ENCODE assay signal across 8 cellular contexts in genomic region chr6:13327691-13328075, GRCh38. TPM values are rescaled to one million over a fixed set of nuclear protein-coding genes. Genes with fewer than 3 reads are reported as not detected.
DNase-seq lines count a peak whose midpoint lies in the region; ATAC-seq, FAIRE-seq and TF ChIP-seq lines count a peak whose summit lies in the region.

No MANE protein-coding gene starts in this region.

- H3K27me3 ChIP-seq in H1 (replicated peaks in 1 of 4; ENCODE audit: control insufficient read depth in 3 of 4, extremely low read depth in 1 of 4, insufficient read depth in 3 of 4, low read length in 3 of 4) (no peaks in the 10 kb centered on the region), neural progenitor cell (no peaks in the 10 kb centered on the region)

- peak overlapping the region; percentile 76 to 89 for H3K4me2 ChIP-seq in H1 (ENCODE audit: insufficient read depth in 1 of 2, low read depth in 2 of 2, low read length in 2 of 2)
- peak overlapping the region; percentile 85 for H3K4me2 ChIP-seq in neural progenitor cell

- H3F3A ChIP-seq in neural progenitor cell (ENCODE audit: low read depth), result peaks cover 8% of the 10 kb centered on the region

- no peak overlapping the region for H3K23ac ChIP-seq in H1 (ENCODE audit: insufficient read length)

- H4K5ac ChIP-seq in H1 (ENCODE audit: insufficient read length, low read depth, low read length), result no peak overlapping the region

- no peak for TF ChIP-seq CTCF in H1 (IDR thresholded peaks at IDR 0.05; ENCODE audit: control extremely low read depth in 1 of 3, insufficient read depth in 1 of 3, low read depth in 1 of 3, low read length in 3 of 3)
- TF ChIP-seq CTCF in neural progenitor cell (IDR thresholded peaks at IDR 0.05), result no peak

- H2BK5ac ChIP-seq in H1 (ENCODE audit: low read depth, low read length), result no peak overlapping the region

- peak overlapping the region; percentile 95 for H3K4me3 Mint-ChIP-seq in neural progenitor cell

- peaks cover 2% of the 10 kb centered on the region for H3K27me3 Mint-ChIP-seq in neural progenitor cell (ENCODE audit: insufficient read depth, low read depth)

- H2BK15ac ChIP-seq in H1 (ENCODE audit: low read length), result no peak overlapping the region

- H2BK20ac ChIP-seq in H1 (ENCODE audit: low read length), result no peak overlapping the region

- peak overlapping the region; percentile 70 for H3K27ac Mint-ChIP-seq in neural progenitor cell

- TF ChIP-seq EP300 in H1 (IDR thresholded peaks at IDR 0.05; ENCODE audit: borderline replicate concordance in 1 of 2, low read depth in 2 of 2, low read length in 2 of 2), result no peak

- H3K4me1 Mint-ChIP-seq in neural progenitor cell, result peaks cover 18% of the 10 kb centered on the region

- H2AFZ ChIP-seq in H1 (ENCODE audit: low read length) (peak overlapping the region; percentile 79; the same call in 1 of the 2 replicates), neural progenitor cell (replicated peaks) (peak overlapping the region; percentile 80)

- H3K4ac ChIP-seq in H1 (replicated peaks; ENCODE audit: insufficient read length, low read depth, low read length), result no peak overlapping the region

- no peak for FAIRE-seq in H1 (lab: Jason Lieb, UNC)

- H3K9ac ChIP-seq in H1 (replicated peaks in 1 of 4; ENCODE audit: extremely low read depth in 1 of 4, low read depth in 3 of 4, low read length in 3 of 4) (peak overlapping the region; percentile 55 to 82 (median 63)), neural progenitor cell (peak overlapping the region; percentile 56)

- no peak overlapping the region for H2AK5ac ChIP-seq in H1 (ENCODE audit: low read depth, low read length)

- H3K79me2 ChIP-seq in H1 (ENCODE audit: control insufficient read depth in 1 of 2, insufficient read depth in 2 of 2, low read length in 2 of 2) (peaks cover 0 to 22% of the 10 kb centered on the region in 2 experiments; a peak in 3 of 4 replicates), neural progenitor cell (ENCODE audit: low read depth) (peaks cover 26% of the 10 kb centered on the region)

- CTCF ChIA-PET in H1 (lab: Charles Lee; ENCODE audit: partially characterized antibody), result interaction anchor here (1.2 kb wide), 1 partner anchor 287 kb away, joined by 5 read pairs; the partner anchor contains the start of gene NOL7

- ATAC-seq in HG03095 (IDR thresholded peaks at IDR 0.05; ENCODE audit: unreplicated experiment), result no peak

- no peaks in the 10 kb centered on the region for H3K9me3 Mint-ChIP-seq in neural progenitor cell

- no peaks in the 10 kb centered on the region for H3K9me3 ChIP-seq in H1 (ENCODE audit: insufficient read depth in 2 of 2, low read depth in 1 of 2, low read length in 1 of 2)
- no peaks in the 10 kb centered on the region for H3K9me3 ChIP-seq in neural progenitor cell (ENCODE audit: low read depth)

- no peak for TF ChIP-seq RAD21 in H1 (IDR thresholded peaks at IDR 0.05 in 1 of 2, conservative IDR thresholded peaks at IDR 0.05 in 1 of 2; ENCODE audit: low read depth in 2 of 2, low read length in 2 of 2)

- no peak overlapping the region for H3K56ac ChIP-seq in H1 (replicated peaks; ENCODE audit: insufficient read length, low read depth, low read length)

- WGBS in H1 (ENCODE audit: extremely low coverage in 1 of 2, insufficient coverage in 1 of 2, insufficient read length in 1 of 2, insufficient replicate concordance in 2 of 2, low coverage in 1 of 2, low lambda C conversion rate in 2 of 2, missing lambda C conversion rate in 1 of 2), 2 experiments, result 6% methylated on average over 10 of the region's 10 CpGs; no CpG with 5 or more reads in 1 of the 2 experiments

- peak; percentile 54 for DNase-seq in NCI-H2227 (lab: John Stamatoyannopoulos, UW; ENCODE audit: unreplicated experiment)
- DNase-seq in NCI-H2227 treated with DMSO at 0.1 percent for 48 hours (lab: John Stamatoyannopoulos, UW), result no peak
- DNase-seq in OCI-M1 (lab: John Stamatoyannopoulos, UW), result peak; percentile 79
- no peak for DNase-seq in H1 (ENCODE audit: low read depth in 1 of 2, low spot score in 2 of 2)
- peak; percentile 49 for DNase-seq in neural progenitor cell (ENCODE audit: low spot score)
- no peak for DNase-seq in NCI-H2107 (lab: John Stamatoyannopoulos, UW)
- no peak for DNase-seq in activated CD4-positive, alpha-beta T cell treated with anti-CD3 and anti-CD28 coated beads, Interleukin-2, amount 50 U/mL, for 4 hours

- no peak overlapping the region for H2BK120ac ChIP-seq in H1 (replicated peaks; ENCODE audit: low read depth, low read length)

- no peak overlapping the region for H2BK12ac ChIP-seq in H1 (ENCODE audit: low read depth, low read length)

- peaks cover 10% of the 10 kb centered on the region for H3K23me2 ChIP-seq in H1 (ENCODE audit: low read depth, low read length)

- POLR2A ChIA-PET in H1 (lab: Charles Lee; ENCODE audit: partially characterized antibody), result interaction anchor here (0.9 to 2.8 kb wide), 4 partner anchors 26 to 308 kb away, joined by 3 to 22 read pairs (median 4); partner anchors contain the start of gene NOL7

- H3K4me3 ChIP-seq in H1 (ENCODE audit: extremely low read depth in 1 of 4, insufficient read depth in 2 of 4, low read depth in 3 of 4, low read length in 4 of 4) (peak overlapping the region; percentile 73 to 92 (median 90)), neural progenitor cell (peak overlapping the region; percentile 80)

- no peak overlapping the region for H3K14ac ChIP-seq in H1 (ENCODE audit: insufficient read length)

- TF ChIP-seq POLR2A in H1 (IDR thresholded peaks at IDR 0.05; ENCODE audit: control extremely low read depth in 1 of 2, low read depth in 2 of 2, low read length in 2 of 2), result no peak

- H3K18ac ChIP-seq in H1 (ENCODE audit: extremely low read depth, low read length), result 0 out of 2 replicates have a peak overlapping the region, but pooled peaks have one; percentile 56

- H3K27ac ChIP-seq in H1 (ENCODE audit: low read depth, low read length), result peak overlapping the region; percentile 73
- peak overlapping the region; percentile 88 for H3K27ac ChIP-seq in neural progenitor cell

- no peaks in the 10 kb centered on the region for H3K79me1 ChIP-seq in H1 (ENCODE audit: low read depth, low read length)

- H4K8ac ChIP-seq in H1 (ENCODE audit: extremely low read depth, insufficient read depth, low read length), result no peak overlapping the region

- H4K20me1 ChIP-seq in H1 (replicated peaks in 1 of 2; ENCODE audit: control insufficient read depth in 1 of 2, insufficient read depth in 2 of 2, low read length in 2 of 2) (no peaks in the 10 kb centered on the region), neural progenitor cell (ENCODE audit: low read depth) (no peaks in the 10 kb centered on the region)

- peaks cover 11% of the 10 kb centered on the region for H3K36me3 Mint-ChIP-seq in neural progenitor cell

- H4K91ac ChIP-seq in H1 (replicated peaks; ENCODE audit: insufficient read length, low read length), result no peak overlapping the region

- H3K4me1 ChIP-seq in H1 (replicated peaks in 1 of 4; ENCODE audit: control insufficient read depth in 3 of 4, insufficient read depth in 4 of 4, low read length in 3 of 4), result no peaks in the 10 kb centered on the region; a peak in 1 of 7 replicates
- peaks cover 9% of the 10 kb centered on the region for H3K4me1 ChIP-seq in neural progenitor cell

- H3K36me3 ChIP-seq in H1 (ENCODE audit: control insufficient read depth in 2 of 4, insufficient read depth in 4 of 4, low read length in 3 of 4) (peaks cover 0 to 32% (median 23%) of the 10 kb centered on the region in 4 experiments; a peak in 7 of 8 replicates), neural progenitor cell (peaks cover 7% of the 10 kb centered on the region)

TF ChIP-seq in H1, 55 proteins besides CTCF, POLR2A, EP300 and RAD21:
- no peak for TF ChIP-seq BRCA1 (IDR thresholded peaks at IDR 0.05; ENCODE audit: low read depth, low read length)
- TF ChIP-seq CREB1 (IDR thresholded peaks at IDR 0.05), result no peak
- no peak for TF ChIP-seq SRF (IDR thresholded peaks at IDR 0.05; ENCODE audit: low read depth, low read length)
- no peak for TF ChIP-seq SP4 (IDR thresholded peaks at IDR 0.05; ENCODE audit: low read length)
- no peak for TF ChIP-seq RXRA (IDR thresholded peaks at IDR 0.05; ENCODE audit: insufficient read depth, low read depth, low read length)

RNA-seq across cellular contexts. Expression of gene TBC1D7, which starts 0.7 kb away (rescaled TPM):
- 55.2 and 59.9 TPM in 2 replicates for total RNA-seq in H1 (2021; fragmentation: NEBNext Ultra II Directional; extraction: Animal tissue kit (Norgen Biotek cat#: 25700))
- 30.7 and 46.1 TPM in 2 replicates for polyA plus RNA-seq in H1 (2011; rRNA removed)
- polyA plus RNA-seq in H1 (2011; cell fraction: cytosol; rRNA removed), result 43.5 TPM
- polyA plus RNA-seq in H1 (2011; cell fraction: nucleus; rRNA removed), result 33.7 TPM
- 53.1 to 66.6 TPM (median 55.8 TPM) in 4 replicates for polyA plus RNA-seq in H1 (2012, experiment 1 of 2)
- 45.9 TPM for polyA plus RNA-seq in H1 (2012, experiment 2 of 2)
- 46.1 TPM for polyA plus RNA-seq in H1 (2013, experiment 1 of 2)
- polyA plus RNA-seq in H1 (2013, experiment 2 of 2), result 47.4 TPM
- 91.4 and 92.0 TPM in 2 replicates for polyA minus RNA-seq in H1 (2011; rRNA and poly(A)+ RNA removed)
- polyA minus RNA-seq in H1 (2011; cell fraction: cytosol; rRNA and poly(A)+ RNA removed), result 15.1 TPM
- 87.6 TPM for polyA minus RNA-seq in H1 (2011; cell fraction: nucleus; rRNA and poly(A)+ RNA removed)
- 52.8 and 54.9 TPM in 2 replicates for total RNA-seq in neural progenitor cell (ENCODE audit: low replicate concordance)

Comparison
In these comparisons a context has a peak if more than half of its experiments do, and no peak if none do; other contexts are left out.
1. DNase-seq: peak in NCI-H2227 (single experiment), OCI-M1 (single experiment) and neural progenitor cell (single experiment); none in NCI-H2227 treated with DMSO at 0.1 percent for 48 hours (single experiment), H1 (0 of 2), NCI-H2107 (single experiment) and activated CD4-positive, alpha-beta T cell treated with anti-CD3 and anti-CD28 coated beads, Interleukin-2, amount 50 U/mL, for 4 hours (0 of 2).